Comparison of ENCODE assay signal across 1 cellular context in the genomic region with DNA sequence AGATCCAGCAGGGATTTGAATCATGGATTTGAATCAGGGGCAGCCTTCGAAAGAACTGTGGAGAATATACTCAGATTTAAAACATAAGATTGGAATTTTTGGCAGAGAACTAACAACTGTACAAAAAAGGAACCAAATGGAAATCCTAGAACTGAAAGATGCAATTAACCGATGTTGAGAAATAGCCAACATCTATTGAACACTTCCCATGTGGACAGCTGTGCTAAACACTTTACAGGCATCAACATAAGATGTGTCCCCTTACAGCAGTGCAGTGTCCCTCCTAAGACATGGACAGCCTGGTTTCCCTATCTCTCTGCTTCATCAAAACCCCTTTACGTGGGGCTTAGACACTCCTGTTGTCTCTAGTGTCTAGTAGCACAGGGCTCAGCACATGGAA.
TF ChIP-seq lines count a peak whose summit lies in the region.

No MANE protein-coding gene starts in this region.

TF ChIP-seq in GM12878, 131 proteins besides CTCF, POLR2A, EP300 and RAD21:
- no peak for TF ChIP-seq STAT1 (conservative IDR thresholded peaks at IDR 0.05)
- TF ChIP-seq MEF2B (IDR thresholded peaks at IDR 0.05; ENCODE audit: partially characterized antibody, poor library complexity, severe bottlenecking), result no peak
- no peak for TF ChIP-seq SREBF2 (IDR thresholded peaks at IDR 0.05; ENCODE audit: low read length)
- no peak for TF ChIP-seq MYC (IDR thresholded peaks at IDR 0.05; ENCODE audit: insufficient read depth, insufficient read length, insufficient replicate concordance, low read length, severe bottlenecking)
- TF ChIP-seq IKZF1 (conservative IDR thresholded peaks at IDR 0.05), result no peak
- TF ChIP-seq HDAC6 (IDR thresholded peaks at IDR 0.05; ENCODE audit: unreplicated experiment), result no peak
- no peak for TF ChIP-seq ZBED1 (IDR thresholded peaks at IDR 0.05; ENCODE audit: borderline replicate concordance)
- no peak for TF ChIP-seq ATF3 (IDR thresholded peaks at IDR 0.05; ENCODE audit: borderline replicate concordance, extremely low read depth, low read depth, low read length)
- TF ChIP-seq HDAC2 (IDR thresholded peaks at IDR 0.05), result no peak
- TF ChIP-seq NBN (IDR thresholded peaks at IDR 0.05), result no peak
- TF ChIP-seq ZNF622 (IDR thresholded peaks at IDR 0.05), result no peak
- no peak for TF ChIP-seq EED (IDR thresholded peaks at IDR 0.05; ENCODE audit: low read depth)
- TF ChIP-seq, protein P1, sequence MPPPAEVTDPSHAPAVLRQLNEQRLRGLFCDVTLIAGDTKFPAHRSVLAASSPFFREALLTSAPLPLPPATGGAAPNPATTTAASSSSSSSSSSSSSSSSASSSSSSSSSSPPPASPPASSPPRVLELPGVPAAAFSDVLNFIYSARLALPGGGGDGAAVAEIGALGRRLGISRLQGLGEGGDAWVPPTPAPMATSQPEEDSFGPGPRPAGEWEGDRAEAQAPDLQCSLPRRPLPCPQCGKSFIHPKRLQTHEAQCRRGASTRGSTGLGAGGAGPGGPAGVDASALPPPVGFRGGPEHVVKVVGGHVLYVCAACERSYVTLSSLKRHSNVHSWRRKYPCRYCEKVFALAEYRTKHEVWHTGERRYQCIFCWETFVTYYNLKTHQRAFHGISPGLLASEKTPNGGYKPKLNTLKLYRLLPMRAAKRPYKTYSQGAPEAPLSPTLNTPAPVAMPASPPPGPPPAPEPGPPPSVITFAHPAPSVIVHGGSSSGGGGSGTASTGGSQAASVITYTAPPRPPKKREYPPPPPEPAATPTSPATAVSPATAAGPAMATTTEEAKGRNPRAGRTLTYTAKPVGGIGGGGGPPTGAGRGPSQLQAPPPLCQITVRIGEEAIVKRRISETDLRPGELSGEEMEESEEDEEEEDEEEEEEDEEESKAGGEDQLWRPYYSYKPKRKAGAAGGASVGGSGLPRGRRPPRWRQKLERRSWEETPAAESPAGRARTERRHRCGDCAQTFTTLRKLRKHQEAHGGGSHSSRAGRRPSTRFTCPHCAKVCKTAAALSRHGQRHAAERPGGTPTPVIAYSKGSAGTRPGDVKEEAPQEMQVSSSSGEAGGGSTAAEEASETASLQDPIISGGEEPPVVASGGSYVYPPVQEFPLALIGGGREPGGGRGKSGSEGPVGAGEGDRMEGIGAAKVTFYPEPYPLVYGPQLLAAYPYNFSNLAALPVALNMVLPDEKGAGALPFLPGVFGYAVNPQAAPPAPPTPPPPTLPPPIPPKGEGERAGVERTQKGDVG (CRISPR knock-in tag; IDR thresholded peaks at IDR 0.05), result no peak
- no peak for TF ChIP-seq NR2C1 (IDR thresholded peaks at IDR 0.05)
- TF ChIP-seq KAT2A (conservative IDR thresholded peaks at IDR 0.05; ENCODE audit: control insufficient read depth, low read depth, low read length), result no peak
- TF ChIP-seq, protein P2, sequence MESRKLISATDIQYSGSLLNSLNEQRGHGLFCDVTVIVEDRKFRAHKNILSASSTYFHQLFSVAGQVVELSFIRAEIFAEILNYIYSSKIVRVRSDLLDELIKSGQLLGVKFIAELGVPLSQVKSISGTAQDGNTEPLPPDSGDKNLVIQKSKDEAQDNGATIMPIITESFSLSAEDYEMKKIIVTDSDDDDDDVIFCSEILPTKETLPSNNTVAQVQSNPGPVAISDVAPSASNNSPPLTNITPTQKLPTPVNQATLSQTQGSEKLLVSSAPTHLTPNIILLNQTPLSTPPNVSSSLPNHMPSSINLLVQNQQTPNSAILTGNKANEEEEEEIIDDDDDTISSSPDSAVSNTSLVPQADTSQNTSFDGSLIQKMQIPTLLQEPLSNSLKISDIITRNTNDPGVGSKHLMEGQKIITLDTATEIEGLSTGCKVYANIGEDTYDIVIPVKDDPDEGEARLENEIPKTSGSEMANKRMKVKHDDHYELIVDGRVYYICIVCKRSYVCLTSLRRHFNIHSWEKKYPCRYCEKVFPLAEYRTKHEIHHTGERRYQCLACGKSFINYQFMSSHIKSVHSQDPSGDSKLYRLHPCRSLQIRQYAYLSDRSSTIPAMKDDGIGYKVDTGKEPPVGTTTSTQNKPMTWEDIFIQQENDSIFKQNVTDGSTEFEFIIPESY (IDR thresholded peaks at IDR 0.05), result no peak
- TF ChIP-seq ZNF384 (IDR thresholded peaks at IDR 0.05; ENCODE audit: borderline replicate concordance, low read depth, low read length), result no peak
- TF ChIP-seq ZNF207 (IDR thresholded peaks at IDR 0.05; ENCODE audit: borderline replicate concordance), result no peak
- TF ChIP-seq PRDM15 (CRISPR knock-in tag; IDR thresholded peaks at IDR 0.05), result no peak
